In the genomic region with DNA sequence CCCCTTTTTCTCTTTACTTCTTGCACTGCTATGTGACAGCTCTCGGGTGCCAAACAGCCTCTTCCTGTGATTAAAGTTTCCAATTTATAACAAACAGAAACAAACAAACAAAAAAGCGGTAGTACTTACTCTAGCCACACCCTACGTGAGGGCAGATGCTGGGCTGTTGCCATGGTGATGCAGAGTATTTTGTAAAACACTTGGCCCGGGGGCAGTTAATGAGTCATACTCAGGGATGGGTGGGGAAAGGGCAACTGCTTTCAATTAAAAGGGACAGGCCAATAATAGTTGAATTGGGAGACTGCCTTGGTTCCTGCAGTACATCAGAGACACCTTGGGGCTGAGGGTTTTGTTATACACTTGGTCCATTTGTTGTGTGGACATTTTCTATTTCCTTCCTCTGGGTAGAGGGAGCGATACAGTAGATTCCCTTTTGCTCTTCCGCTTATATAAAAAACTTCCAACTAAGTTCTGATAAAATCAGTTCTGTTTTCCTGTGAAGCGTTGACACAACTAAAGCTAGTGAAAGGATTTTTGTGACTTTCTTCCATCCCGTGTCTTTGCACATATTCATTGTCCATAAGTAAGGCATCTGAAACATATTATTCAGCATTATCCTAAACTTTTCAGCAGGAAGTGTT, we compare ENCODE assay signal across 8 cellular contexts. TPM values are rescaled to one million over a fixed set of nuclear protein-coding genes. Genes with fewer than 3 reads are reported as not detected.
A peak's percentile ranks its signal among the peaks of the same experiment; 100 is the strongest.
DNase-seq lines count a peak whose midpoint lies in the region; TF ChIP-seq lines count a peak whose summit lies in the region.

No MANE protein-coding gene starts in this region.

- H3K27me3 Mint-ChIP-seq in mesothelial cell of epicardium (ENCODE audit: low read depth), result no peaks in the 10 kb centered on the region

- no peaks in the 10 kb centered on the region for H3K36me3 ChIP-seq in mesodermal cell (ENCODE audit: control insufficient read depth, insufficient read depth, low read length)

- TF ChIP-seq CTCF in mesothelial cell of epicardium (IDR thresholded peaks at IDR 0.05; ENCODE audit: unreplicated experiment), result no peak

- no peak overlapping the region for H3K27ac Mint-ChIP-seq in mesothelial cell of epicardium

- H3K4me3 ChIP-seq in mesodermal cell (ENCODE audit: extremely low read depth, insufficient read depth, low read length, poor library complexity, severe bottlenecking), result no peak overlapping the region

- H3K4me1 ChIP-seq in mesodermal cell (ENCODE audit: control insufficient read depth, insufficient read depth, low read length, poor library complexity, severe bottlenecking), result peaks cover 12% of the 10 kb centered on the region

- no peak overlapping the region for H3K4me3 Mint-ChIP-seq in mesothelial cell of epicardium

- H3K4me1 Mint-ChIP-seq in mesothelial cell of epicardium, result peaks cover 16% of the 10 kb centered on the region

- no peaks in the 10 kb centered on the region for H3K9me3 ChIP-seq in mesodermal cell (ENCODE audit: control insufficient read depth, low read length)

- peak overlapping the region; percentile 85 for H3K27ac ChIP-seq in mesodermal cell (ENCODE audit: low read depth, low read length, severe bottlenecking)

- WGBS in mesodermal cell (ENCODE audit: insufficient coverage in 2 of 2), 2 experiments, result 47 to 55% methylated on average over 3 to 4 of the region's 8 CpGs

- DNase-seq in NCI-H1417 (lab: John Stamatoyannopoulos, UW), result peak in 2 of 3 experiments; percentile 56 to 84
- DNase-seq in NCI-H1417 treated with DMSO at 0.1 percent for 48 hours (lab: John Stamatoyannopoulos, UW), result no peak
- DNase-seq in NCI-H446 (lab: John Stamatoyannopoulos, UW), result peak; percentile 52 to 68
- DNase-seq in activated CD4-positive, alpha-beta T cell treated with anti-CD3 and anti-CD28 coated beads, Interleukin-2, amount 50 U/mL, for 24 hours (ENCODE audit: low read depth in 1 of 2, low spot score in 1 of 2), result peak; percentile 24 to 74
- peak; percentile 39 for DNase-seq in effector CD8-positive, alpha-beta T cell (lab: John Stamatoyannopoulos, UW)
- DNase-seq in stimulated activated CD8-positive, alpha-beta memory T cell treated with anti-CD3 and anti-CD28 coated beads, Interleukin-4, amount 100 ng/mL, for 4 hours (ENCODE audit: low read depth in 2 of 2, low spot score in 1 of 2), result peak; percentile 63 to 67
- DNase-seq in mesothelial cell of epicardium (ENCODE audit: low spot score in 2 of 2, unreplicated experiment in 2 of 2), result no peak

- H3K9me3 Mint-ChIP-seq in mesothelial cell of epicardium, result no peaks in the 10 kb centered on the region

- no peaks in the 10 kb centered on the region for H3K36me3 Mint-ChIP-seq in mesothelial cell of epicardium

RNA-seq across cellular contexts. Expression of gene THEM4, which starts 36.5 kb away (rescaled TPM):
- 9.8 TPM for polyA plus RNA-seq in mesodermal cell (2013, experiment 1 of 2)
- 11.7 TPM for polyA plus RNA-seq in mesodermal cell (2013, experiment 2 of 2)
- total RNA-seq in mesothelial cell of epicardium, result 23.3 to 24.3 TPM (median 24.1 TPM) in 3 replicates

RNA-seq across cellular contexts. Expression of gene S100A10, which starts 47.8 kb away (rescaled TPM):
- polyA plus RNA-seq in mesodermal cell (2013, experiment 1 of 2), result 786 TPM
- polyA plus RNA-seq in mesodermal cell (2013, experiment 2 of 2), result 897 TPM
- 219 to 234 TPM (median 222 TPM) in 3 replicates for total RNA-seq in mesothelial cell of epicardium

Comparison
In these comparisons a context has a peak if more than half of its experiments do, and no peak if none do; other contexts are left out.
1. DNase-seq: peak in NCI-H1417 (2 of 3), NCI-H446 (2 of 2), activated CD4-positive, alpha-beta T cell treated with anti-CD3 and anti-CD28 coated beads, Interleukin-2, amount 50 U/mL, for 24 hours (2 of 2), effector CD8-positive, alpha-beta T cell (single experiment) and stimulated activated CD8-positive, alpha-beta memory T cell treated with anti-CD3 and anti-CD28 coated beads, Interleukin-4, amount 100 ng/mL, for 4 hours (2 of 2); none in NCI-H1417 treated with DMSO at 0.1 percent for 48 hours (single experiment) and mesothelial cell of epicardium (0 of 2).